Comparison of ENCODE assay signal across 13 cellular contexts in the genomic region with DNA sequence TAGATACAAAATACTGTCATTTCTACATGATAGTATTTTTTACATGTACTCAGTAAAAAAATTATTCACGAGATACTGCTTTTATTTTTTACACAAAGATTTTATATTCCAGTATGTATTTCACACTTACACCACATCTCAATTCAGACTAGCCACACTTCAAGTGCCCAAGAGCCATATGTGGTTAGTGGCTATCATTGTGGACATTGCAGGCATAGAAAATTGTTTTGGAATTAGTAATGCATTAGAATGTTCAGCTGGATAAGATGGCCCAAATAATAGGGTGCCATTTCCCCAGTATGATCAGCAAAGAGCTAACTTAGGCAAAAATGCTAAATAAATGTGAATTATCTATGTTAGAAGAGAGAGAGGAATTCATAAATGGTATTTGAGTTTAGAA.
A peak's percentile ranks its signal among the peaks of the same experiment; 100 is the strongest.
DNase-seq lines count a peak whose midpoint lies in the region; ATAC-seq lines count a peak whose summit lies in the region.
"Had no signal": no experiment of that assay in that cellular context is flagged by ENCODE, and none has a peak within 500 bp of the region (broad histone marks: within the 10 kb centered on the region; RNA-seq: fewer than 3 reads in every experiment).

No MANE protein-coding gene starts in this region.

- no peaks in the 10 kb centered on the region for H3K36me3 Mint-ChIP-seq in activated CD4-positive, alpha-beta T cell treated with anti-CD3 and anti-CD28 coated beads, Interleukin-2, amount 10 ng/mL, durations not matched to agents 7 days and 5 days (ENCODE audit: low read depth)
- H3K36me3 Mint-ChIP-seq: CD4-positive, CD25-positive, alpha-beta regulatory T cell had no signal

- DNase-seq in M059J (ENCODE audit: low read depth), result peak; percentile 25
- DNase-seq in astrocyte of the hippocampus (ENCODE audit: low read depth, low spot score), result peak; percentile 31
- no peak for DNase-seq in NCI-H2171 (lab: John Stamatoyannopoulos, UW)
- no peak for DNase-seq in activated CD4-positive, alpha-beta T cell treated with anti-CD3 and anti-CD28 coated beads, Interleukin-2, amount 10 ng/mL, durations not matched to agents 7 days and 5 days
- DNase-seq in Right ventricle myocardium superior, result no peak
- DNase-seq: ACHN; CD4-positive, CD25-positive, alpha-beta regulatory T cell; DMS53 had no signal

- H3K9me3 ChIP-seq in muscle layer of colon (ENCODE audit: low read length), result no peaks in the 10 kb centered on the region
- H3K9me3 ChIP-seq: BLaER1 treated with 17β-estradiol and CSF1 and Interleukin-3, amounts not matched to agents 10 nM and 100 nM; HAP-1 had no signal

- H3K27me3 ChIP-seq in muscle layer of colon (ENCODE audit: control insufficient read depth in 1 of 2, insufficient read depth in 2 of 2, low read length in 2 of 2), result no peaks in the 10 kb centered on the region
- H3K27me3 ChIP-seq: BLaER1 treated with 17β-estradiol and CSF1 and Interleukin-3, amounts not matched to agents 10 nM and 100 nM had no signal

- no peak overlapping the region for H3K4me3 ChIP-seq in muscle layer of colon (ENCODE audit: low read depth in 1 of 2, low read length in 2 of 2)
- H3K4me3 ChIP-seq: BLaER1 treated with 17β-estradiol and CSF1 and Interleukin-3, amounts not matched to agents 10 nM and 100 nM; HAP-1 had no signal

- H3K4me1 Mint-ChIP-seq in activated CD4-positive, alpha-beta T cell treated with anti-CD3 and anti-CD28 coated beads, Interleukin-2, amount 10 ng/mL, durations not matched to agents 7 days and 5 days, result no peaks in the 10 kb centered on the region
- H3K4me1 Mint-ChIP-seq: CD4-positive, CD25-positive, alpha-beta regulatory T cell had no signal

- H3K27me3 Mint-ChIP-seq in activated CD4-positive, alpha-beta T cell treated with anti-CD3 and anti-CD28 coated beads, Interleukin-2, amount 10 ng/mL, durations not matched to agents 7 days and 5 days, result peaks cover 2% of the 10 kb centered on the region
- H3K27me3 Mint-ChIP-seq: CD4-positive, CD25-positive, alpha-beta regulatory T cell had no signal

- H3K9ac ChIP-seq in muscle layer of colon (ENCODE audit: low read length), result no peak overlapping the region
- H3K9ac ChIP-seq: BLaER1 treated with 17β-estradiol and CSF1 and Interleukin-3, amounts not matched to agents 10 nM and 100 nM had no signal

- peak overlapping the region; percentile 35 for H3K27ac ChIP-seq in muscle layer of colon (ENCODE audit: low read depth, low read length)
- H3K27ac ChIP-seq: BLaER1 treated with 17β-estradiol and CSF1 and Interleukin-3, amounts not matched to agents 10 nM and 100 nM had no signal

- no peaks in the 10 kb centered on the region for H3K36me3 ChIP-seq in muscle layer of colon (ENCODE audit: insufficient read depth, low read length)
- H3K36me3 ChIP-seq: BLaER1 treated with 17β-estradiol and CSF1 and Interleukin-3, amounts not matched to agents 10 nM and 100 nM; HAP-1 had no signal

- no peak overlapping the region for H3K27ac Mint-ChIP-seq in activated CD4-positive, alpha-beta T cell treated with anti-CD3 and anti-CD28 coated beads, Interleukin-2, amount 10 ng/mL, durations not matched to agents 7 days and 5 days
- H3K27ac Mint-ChIP-seq: CD4-positive, CD25-positive, alpha-beta regulatory T cell had no signal

- CTCF ChIA-PET in activated CD4-positive, alpha-beta T cell treated with anti-CD3 and anti-CD28 coated beads, Interleukin-2, amount 10 ng/mL, durations not matched to agents 7 days and 5 days (lab: Charles Lee), result no interaction called here

- H3K9me3 Mint-ChIP-seq in activated CD4-positive, alpha-beta T cell treated with anti-CD3 and anti-CD28 coated beads, Interleukin-2, amount 10 ng/mL, durations not matched to agents 7 days and 5 days, result no peaks in the 10 kb centered on the region

- POLR2A ChIA-PET in activated CD4-positive, alpha-beta T cell treated with anti-CD3 and anti-CD28 coated beads, Interleukin-2, amount 10 ng/mL, durations not matched to agents 7 days and 5 days (lab: Charles Lee), result no interaction called here

- H3K4me3 Mint-ChIP-seq in activated CD4-positive, alpha-beta T cell treated with anti-CD3 and anti-CD28 coated beads, Interleukin-2, amount 10 ng/mL, durations not matched to agents 7 days and 5 days, result no peak overlapping the region
- H3K4me3 Mint-ChIP-seq: CD4-positive, CD25-positive, alpha-beta regulatory T cell had no signal

- ATAC-seq in HG03135 (IDR thresholded peaks at IDR 0.05; ENCODE audit: unreplicated experiment) (no peak), Right ventricle myocardium superior (ENCODE audit: poor library complexity) (no peak)
- ATAC-seq: HepG2 had no signal

- H3K4me1 ChIP-seq in muscle layer of colon (ENCODE audit: insufficient read depth, low read length), result peaks cover 78% of the 10 kb centered on the region
- H3K4me1 ChIP-seq: BLaER1 treated with 17β-estradiol and CSF1 and Interleukin-3, amounts not matched to agents 10 nM and 100 nM; HAP-1 had no signal

- intact Hi-C loops in Right ventricle myocardium superior (cut with DNase I), result no loop called here

Comparison
In these comparisons a context has a peak if more than half of its experiments do, and no peak if none do; other contexts are left out.
1. DNase-seq: peak in M059J (single experiment) and astrocyte of the hippocampus (single experiment); none in NCI-H2171 (single experiment), activated CD4-positive, alpha-beta T cell treated with anti-CD3 and anti-CD28 coated beads, Interleukin-2, amount 10 ng/mL, durations not matched to agents 7 days and 5 days (single experiment) and Right ventricle myocardium superior (single experiment).